ENCODE assay signal across 8 cellular contexts in genomic region chr11:62770778-62771143, GRCh38. TPM values are rescaled to one million over a fixed set of nuclear protein-coding genes. Genes with fewer than 3 reads are reported as not detected.
DNase-seq lines count a peak whose midpoint lies in the region; ATAC-seq and TF ChIP-seq lines count a peak whose summit lies in the region.

No MANE protein-coding gene starts in this region.

- H3K4me2 ChIP-seq in PC-3 (ENCODE audit: low read length), result peak overlapping the region; percentile 92

- H3K27me3 ChIP-seq in PC-3 (ENCODE audit: low read length) (no peaks in the 10 kb centered on the region), lower lobe of right lung (ENCODE audit: low read depth) (no peaks in the 10 kb centered on the region), thyroid gland (no peaks in the 10 kb centered on the region)

- POLR2A ChIA-PET in PC-3 (lab: Charles Lee; ENCODE audit: unreplicated experiment), result interaction anchor here (0.6 to 1.1 kb wide), 8 partner anchors 17 to 291 kb away, joined by 3 to 11 read pairs (median 4); partner anchors contain the start of genes HNRNPUL2 and ZBTB3

- H3K4me1 ChIP-seq in PC-3 (ENCODE audit: insufficient read depth, low read length) (peaks cover 13% of the 10 kb centered on the region), lower lobe of right lung (peaks cover 18% of the 10 kb centered on the region), thyroid gland (peaks cover 12 to 23% of the 10 kb centered on the region in 2 donors)

- no peaks in the 10 kb centered on the region for H3K9me3 ChIP-seq in PC-3 (ENCODE audit: low read length)
- H3K9me3 ChIP-seq in lower lobe of right lung, result no peaks in the 10 kb centered on the region
- no peaks in the 10 kb centered on the region for H3K9me3 ChIP-seq in thyroid gland

- intact Hi-C loops in PC-3 (cut with micrococcal nuclease), result loop anchor here (2.0 kb wide), 1 partner anchor 42 kb away; the partner anchor contains the start of gene TTC9C
- intact Hi-C loops in lower lobe of right lung (cut with DNase I), result no loop called here
- intact Hi-C loops in thyroid gland (cut with DNase I), result no loop called here

- H3K9ac ChIP-seq in PC-3 (ENCODE audit: low read length), result peak overlapping the region; percentile 72

- H3K36me3 ChIP-seq in PC-3 (ENCODE audit: low read depth, low read length) (peaks cover 8% of the 10 kb centered on the region), lower lobe of right lung (peaks cover 30% of the 10 kb centered on the region), thyroid gland (peaks cover 8 to 11% of the 10 kb centered on the region in 2 donors)

- ATAC-seq in GM19372 (IDR thresholded peaks at IDR 0.05; ENCODE audit: low read depth, unreplicated experiment), result peak; percentile 2
- peak; percentile 10 for ATAC-seq in PC-3
- peak; percentile 8 to 16 for ATAC-seq in lower lobe of right lung
- ATAC-seq in GM19395 (IDR thresholded peaks at IDR 0.05; ENCODE audit: unreplicated experiment), result no peak

- H2AFZ ChIP-seq in PC-3 (ENCODE audit: low read length), result peak overlapping the region; percentile 80

- DNase-seq in AG20443 (ENCODE audit: low spot score) (peak; percentile 35), PC-3 (no peak), choroid plexus epithelial cell (ENCODE audit: low read depth) (peak; percentile 40), lower lobe of right lung (no peak), thyroid gland (peak; percentile 40 to 48), DMS79 (lab: John Stamatoyannopoulos, UW) (no peak)

- peak overlapping the region; percentile 76 for H3K27ac ChIP-seq in PC-3 (ENCODE audit: low read length)
- peak overlapping the region; percentile 93 for H3K27ac ChIP-seq in lower lobe of right lung
- peak overlapping the region; percentile 89 to 98 (median 95) for H3K27ac ChIP-seq in thyroid gland

- TSS peak; percentile 95 for BruUV-seq in PC-3 (replicated peaks; lab: Mats Ljungman, UMichigan)

- no peaks in the 10 kb centered on the region for H3K9me2 ChIP-seq in PC-3 (replicated peaks; ENCODE audit: low read length)

- peaks cover 3% of the 10 kb centered on the region for H3F3A ChIP-seq in PC-3 (ENCODE audit: low read length, unreplicated experiment)

- WGBS in thyroid gland, 2 donors, result 3 to 5% methylated on average over 18 of the region's 18 CpGs

- CTCF ChIA-PET in PC-3 (lab: Charles Lee), result interaction anchor here (0.6 to 1.5 kb wide), 6 partner anchors 9 to 149 kb away, joined by 3 to 12 read pairs (median 4); partner anchors contain the start of genes B3GAT3, POLR2G and ZBTB3

- H3K4me3 ChIP-seq in PC-3 (ENCODE audit: low read length), result peak overlapping the region; percentile 74
- peak overlapping the region; percentile 83 for H3K4me3 ChIP-seq in choroid plexus epithelial cell (ENCODE audit: low read depth, low read length)
- H3K4me3 ChIP-seq in lower lobe of right lung, result peak overlapping the region; percentile 80
- peak overlapping the region in 2 of 3 donors; percentile 2 to 40 for H3K4me3 ChIP-seq in thyroid gland (replicated peaks in 1 of 3)

- TF ChIP-seq CTCF in PC-3 (conservative IDR thresholded peaks at IDR 0.05; ENCODE audit: low read depth, low read length) (no peak), choroid plexus epithelial cell (conservative IDR thresholded peaks at IDR 0.05; ENCODE audit: low read depth, low read length) (no peak), lower lobe of right lung (IDR thresholded peaks at IDR 0.05) (no peak), thyroid gland (IDR thresholded peaks at IDR 0.05) (no peak)

- peaks cover 20% of the 10 kb centered on the region for H3K79me2 ChIP-seq in PC-3 (ENCODE audit: low read length)

- no peaks in the 10 kb centered on the region for H4K20me1 ChIP-seq in PC-3 (ENCODE audit: low read length)

- no peak for TF ChIP-seq POLR2A in thyroid gland (IDR thresholded peaks at IDR 0.05)

RNA-seq across cellular contexts. Expression of gene TAF6L, which starts 0.4 kb away (rescaled TPM):
- 40.2 and 43.9 TPM in 2 replicates for total RNA-seq in PC-3 (2014; rRNA removed)
- total RNA-seq in lower lobe of right lung, result 23.6 TPM
- total RNA-seq in thyroid gland, result 10 to 100 TPM; 41.2 to 55.0 (median 45.5) TPM

RNA-seq across cellular contexts. Expression of gene POLR2G, which starts 9.4 kb away (rescaled TPM):
- 208 and 230 TPM in 2 replicates for total RNA-seq in PC-3 (2014; rRNA removed)
- 57.5 TPM for total RNA-seq in lower lobe of right lung
- total RNA-seq in thyroid gland, result 10 to 100 TPM; 32.1 to 76.5 (median 50.6) TPM

RNA-seq across cellular contexts. Expression of gene TMEM179B, which starts 16.4 kb away (rescaled TPM):
- total RNA-seq in PC-3 (2014; rRNA removed) (80.2 and 86.7 TPM in 2 replicates), lower lobe of right lung (54.6 TPM), thyroid gland (100 to 1,000 TPM in 2 of 4 donors, 10 to 100 TPM in 2; 78.6 to 126 (median 92.4) TPM)

RNA-seq across cellular contexts. Expression of gene ZBTB3, which starts 16.8 kb away (rescaled TPM):
- total RNA-seq in PC-3 (2014; rRNA removed) (2.2 and 3.3 TPM in 2 replicates), lower lobe of right lung (11.6 TPM), thyroid gland (10 to 100 TPM; 10.1 to 17.1 (median 14.8) TPM)

RNA-seq across cellular contexts. Expression of gene TMEM223, which starts 21.0 kb away (rescaled TPM):
- 37.5 and 49.6 TPM in 2 replicates for total RNA-seq in PC-3 (2014; rRNA removed)
- 17.2 TPM for total RNA-seq in lower lobe of right lung
- 10 to 100 TPM in 3 of 4 donors, 1 to 10 TPM in 1; 9.1 to 46.5 (median 29.7) TPM for total RNA-seq in thyroid gland

Comparison
In these comparisons a context has a peak if more than half of its experiments do, and no peak if none do; other contexts are left out.
1. DNase-seq: peak in AG20443 (single experiment), choroid plexus epithelial cell (single experiment) and thyroid gland (2 of 2); none in PC-3 (single experiment), lower lobe of right lung (single experiment) and DMS79 (single experiment).
2. H3K4me3 ChIP-seq: peak in every context shown above with its lines; median percentile 83 in choroid plexus epithelial cell; 80 in lower lobe of right lung; 74 in PC-3; 21 in thyroid gland.
3. Peak in every context shown above with its lines, with median percentiles within 50 percentile points of each other: H3K27ac ChIP-seq.